In genomic region chr15:77410701-77411613, GRCh38 we compare ENCODE assay signal across 19 cellular contexts. TPM values are rescaled to one million over a fixed set of nuclear protein-coding genes. Genes with fewer than 3 reads are reported as not detected.
A peak's percentile ranks its signal among the peaks of the same experiment; 100 is the strongest.
DNase-seq lines count a peak whose midpoint lies in the region; ATAC-seq and TF ChIP-seq lines count a peak whose summit lies in the region.
"Had no signal": no experiment of that assay in that cellular context is flagged by ENCODE, and none has a peak within 500 bp of the region (broad histone marks: within the 10 kb centered on the region; RNA-seq: fewer than 3 reads in every experiment).

No MANE protein-coding gene starts in this region.

- no peak for DNase-seq in activated T-cell treated with anti-CD3 and anti-CD28 coated beads, Interleukin-2, amount 50 U/mL, for 72 hours
- no peak for DNase-seq in activated T-cell treated with anti-CD3 and anti-CD28 coated beads, Interleukin-2, amount 50 U/mL, for 24 hours
- DNase-seq in Panc1 (ENCODE audit: low read depth, low spot score) (no peak), progenitor cell of endocrine pancreas (ENCODE audit: low spot score, unreplicated experiment) (no peak), medulla oblongata (ENCODE audit: extremely low spot score) (no peak)
- DNase-seq in effector CD8-positive, alpha-beta T cell (lab: John Stamatoyannopoulos, UW) = no peak
- DNase-seq in activated effector memory CD4-positive, alpha-beta T cell treated with anti-CD3 and anti-CD28 coated beads, Interleukin-2, amount 50 U/mL, for 16 hours = no peak
- DNase-seq: activated naive CD4-positive, alpha-beta T cell treated with anti-CD3 and anti-CD28 coated beads, Interleukin-2, amount 50 U/mL, for 16 hours; CD4-positive, alpha-beta memory T cell; foreskin melanocyte; GOT3; SHP77; stimulated activated CD4-positive, alpha-beta T cell treated with anti-CD3 and anti-CD28 coated beads, Interleukin-2, amount 100 ng/mL, for 48 hours; T-helper 2 cell had no signal

- TF ChIP-seq CTCF in Panc1 (IDR thresholded peaks at IDR 0.05) = no peak
- TF ChIP-seq CTCF in progenitor cell of endocrine pancreas (IDR thresholded peaks at IDR 0.05; ENCODE audit: unreplicated experiment) = no peak

- no peaks in the 10 kb centered on the region for H3K36me3 ChIP-seq in Panc1 (ENCODE audit: control insufficient read depth, insufficient read depth, low read length)
- H3K36me3 ChIP-seq: suprapubic skin had no signal

- peaks cover 0 to 2% of the 10 kb centered on the region in 2 donors for H3K9me3 Mint-ChIP-seq in activated T-cell treated with anti-CD3 and anti-CD28 coated beads, Interleukin-2, amount 50 U/mL, for 72 hours
- no peaks in the 10 kb centered on the region for H3K9me3 Mint-ChIP-seq in activated T-cell treated with anti-CD3 and anti-CD28 coated beads, Interleukin-2, amount 50 U/mL, for 24 hours
- peaks cover 12% of the 10 kb centered on the region for H3K9me3 Mint-ChIP-seq in progenitor cell of endocrine pancreas (ENCODE audit: low read depth)
- H3K9me3 Mint-ChIP-seq: CD4-positive, alpha-beta memory T cell had no signal

- peak overlapping the region in 1 of 2 donors; percentile 77 for H3K4me3 Mint-ChIP-seq in activated T-cell treated with anti-CD3 and anti-CD28 coated beads, Interleukin-2, amount 50 U/mL, for 72 hours
- H3K4me3 Mint-ChIP-seq in activated T-cell treated with anti-CD3 and anti-CD28 coated beads, Interleukin-2, amount 50 U/mL, for 24 hours = no peak overlapping the region
- no peak overlapping the region for H3K4me3 Mint-ChIP-seq in progenitor cell of endocrine pancreas (ENCODE audit: low read depth)
- H3K4me3 Mint-ChIP-seq: WTC11 had no signal

- no peaks in the 10 kb centered on the region for H3K9me3 ChIP-seq in Panc1 (ENCODE audit: control insufficient read depth, insufficient read depth, low read depth, low read length)
- H3K9me3 ChIP-seq: suprapubic skin had no signal

- in situ Hi-C loops in Panc1 (cut with HindIII; ENCODE audit: low pct_unique_long_range_greater_than_20kb, low sequenced_read_pairs) = no loop called here

- peaks cover 32% of the 10 kb centered on the region for H3K4me1 Mint-ChIP-seq in activated T-cell treated with anti-CD3 and anti-CD28 coated beads, Interleukin-2, amount 50 U/mL, for 72 hours (ENCODE audit: low read depth)
- H3K4me1 Mint-ChIP-seq in activated T-cell treated with anti-CD3 and anti-CD28 coated beads, Interleukin-2, amount 50 U/mL, for 24 hours (ENCODE audit: low read depth) = peaks cover 35% of the 10 kb centered on the region
- H3K4me1 Mint-ChIP-seq in progenitor cell of endocrine pancreas (ENCODE audit: low read depth) = peaks cover 10% of the 10 kb centered on the region

- H3K4me3 ChIP-seq in Panc1 (ENCODE audit: low read depth in 2 of 2, low read length in 2 of 2) = no peak overlapping the region
- H3K4me3 ChIP-seq: suprapubic skin had no signal

- BruUV-seq in Panc1 (replicated peaks; lab: Mats Ljungman, UMichigan) = TSS peak; percentile 2

- intact Hi-C loops in Panc1 (cut with micrococcal nuclease; ENCODE audit: unreplicated experiment) = no loop called here

- H3K4me1 ChIP-seq in Panc1 (ENCODE audit: control insufficient read depth, insufficient read depth, low read length) = peaks cover 9% of the 10 kb centered on the region; the same call in 1 of the 2 replicates

- H3K27me3 Mint-ChIP-seq in activated T-cell treated with anti-CD3 and anti-CD28 coated beads, Interleukin-2, amount 50 U/mL, for 72 hours (ENCODE audit: low read depth) = no peaks in the 10 kb centered on the region
- no peaks in the 10 kb centered on the region for H3K27me3 Mint-ChIP-seq in activated T-cell treated with anti-CD3 and anti-CD28 coated beads, Interleukin-2, amount 50 U/mL, for 24 hours
- no peaks in the 10 kb centered on the region for H3K27me3 Mint-ChIP-seq in progenitor cell of endocrine pancreas
- H3K27me3 Mint-ChIP-seq: CD4-positive, alpha-beta memory T cell had no signal

- CTCF ChIA-PET in Panc1 (lab: Charles Lee) = no interaction called here

- no peak for ATAC-seq in activated T-cell treated with anti-CD3 and anti-CD28 coated beads, Interleukin-2, amount 50 U/mL, for 72 hours (replicated peaks in 1 of 2)
- ATAC-seq in HG03460 (IDR thresholded peaks at IDR 0.05; ENCODE audit: unreplicated experiment) = peak; percentile 59
- ATAC-seq in Panc1 = no peak
- ATAC-seq: left lobe of liver, WTC11 had no signal

- H3K36me3 Mint-ChIP-seq in activated T-cell treated with anti-CD3 and anti-CD28 coated beads, Interleukin-2, amount 50 U/mL, for 72 hours (ENCODE audit: insufficient read depth in 2 of 2) = peaks cover 0 to 2% of the 10 kb centered on the region in 2 donors
- H3K36me3 Mint-ChIP-seq in activated T-cell treated with anti-CD3 and anti-CD28 coated beads, Interleukin-2, amount 50 U/mL, for 24 hours (ENCODE audit: low read depth) = no peaks in the 10 kb centered on the region
- peaks cover 3% of the 10 kb centered on the region for H3K36me3 Mint-ChIP-seq in progenitor cell of endocrine pancreas (ENCODE audit: insufficient read depth)
- H3K36me3 Mint-ChIP-seq: CD4-positive, alpha-beta memory T cell had no signal

- peak overlapping the region; percentile 18 for H3K27ac Mint-ChIP-seq in activated T-cell treated with anti-CD3 and anti-CD28 coated beads, Interleukin-2, amount 50 U/mL, for 72 hours
- no peak overlapping the region for H3K27ac Mint-ChIP-seq in activated T-cell treated with anti-CD3 and anti-CD28 coated beads, Interleukin-2, amount 50 U/mL, for 24 hours
- peak overlapping the region; percentile 8 for H3K27ac Mint-ChIP-seq in progenitor cell of endocrine pancreas
- H3K27ac Mint-ChIP-seq: WTC11 had no signal

- no peak overlapping the region for H3K27ac ChIP-seq in Panc1 (ENCODE audit: low read length)
- H3K27ac ChIP-seq: epithelial cell of prostate, suprapubic skin had no signal

- H3K27me3 ChIP-seq in Panc1 (ENCODE audit: control insufficient read depth, insufficient read depth, low read length) = no peaks in the 10 kb centered on the region
- H3K27me3 ChIP-seq: suprapubic skin had no signal

- POLR2A ChIA-PET in Panc1 (lab: Charles Lee) = no interaction called here

RNA-seq across cellular contexts. Expression of gene PEAK1, which starts 8.9 kb away (rescaled TPM):
- 10 to 100 TPM; 33.6 to 45.7 TPM for total RNA-seq in activated T-cell treated with anti-CD3 and anti-CD28 coated beads, Interleukin-2, amount 50 U/mL, for 72 hours
- total RNA-seq in Panc1 (2021; ENCODE audit: unreplicated experiment) (58.7 TPM), progenitor cell of endocrine pancreas (32.3 and 33.8 TPM in 2 replicates)
- 19.9 TPM for polyA plus RNA-seq in Panc1 (2012; ENCODE audit: insufficient read length)

RNA-seq across cellular contexts. Expression of gene HMG20A, which starts 9.7 kb away (rescaled TPM):
- total RNA-seq in activated T-cell treated with anti-CD3 and anti-CD28 coated beads, Interleukin-2, amount 50 U/mL, for 72 hours = 10 to 100 TPM; 43.1 to 44.6 TPM
- total RNA-seq in Panc1 (2021; ENCODE audit: unreplicated experiment) (54.0 TPM), progenitor cell of endocrine pancreas (46.0 and 52.2 TPM in 2 replicates)
- polyA plus RNA-seq in Panc1 (2012; ENCODE audit: insufficient read length) = 36.4 TPM
